ENCODE assay signal across 1 cellular context in the genomic region with DNA sequence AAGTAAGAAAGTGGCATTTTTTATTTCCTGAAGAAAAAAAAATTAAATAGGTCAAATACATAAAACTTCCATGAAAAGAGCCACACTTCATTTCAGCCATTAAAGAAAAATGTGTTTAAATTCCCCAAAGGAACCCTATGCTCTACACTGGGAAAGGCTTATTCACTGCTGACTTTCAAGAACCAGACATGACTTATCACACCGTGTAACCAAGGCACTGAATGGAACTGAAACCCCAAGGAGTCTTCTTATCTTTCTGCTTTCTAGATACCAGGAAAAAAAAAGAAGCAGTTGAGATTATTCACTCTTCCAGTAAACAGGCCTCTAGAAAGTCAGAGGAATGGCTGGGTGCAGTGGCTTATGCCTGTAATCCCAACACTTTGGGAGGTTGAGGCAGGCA.
TF ChIP-seq lines count a peak whose summit lies in the region.

No MANE protein-coding gene starts in this region.

TF ChIP-seq in GM23338, 12 proteins besides CTCF, POLR2A, EP300 and RAD21:
- TF ChIP-seq, protein P1, sequence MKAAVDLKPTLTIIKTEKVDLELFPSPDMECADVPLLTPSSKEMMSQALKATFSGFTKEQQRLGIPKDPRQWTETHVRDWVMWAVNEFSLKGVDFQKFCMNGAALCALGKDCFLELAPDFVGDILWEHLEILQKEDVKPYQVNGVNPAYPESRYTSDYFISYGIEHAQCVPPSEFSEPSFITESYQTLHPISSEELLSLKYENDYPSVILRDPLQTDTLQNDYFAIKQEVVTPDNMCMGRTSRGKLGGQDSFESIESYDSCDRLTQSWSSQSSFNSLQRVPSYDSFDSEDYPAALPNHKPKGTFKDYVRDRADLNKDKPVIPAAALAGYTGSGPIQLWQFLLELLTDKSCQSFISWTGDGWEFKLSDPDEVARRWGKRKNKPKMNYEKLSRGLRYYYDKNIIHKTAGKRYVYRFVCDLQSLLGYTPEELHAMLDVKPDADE (IDR thresholded peaks at IDR 0.05), result no peak
- TF ChIP-seq EZH2phosphoT487 (IDR thresholded peaks at IDR 0.05; ENCODE audit: unreplicated experiment), result no peak
- TF ChIP-seq STAT1 (IDR thresholded peaks at IDR 0.05; ENCODE audit: unreplicated experiment), result no peak
- TF ChIP-seq, protein P2, sequence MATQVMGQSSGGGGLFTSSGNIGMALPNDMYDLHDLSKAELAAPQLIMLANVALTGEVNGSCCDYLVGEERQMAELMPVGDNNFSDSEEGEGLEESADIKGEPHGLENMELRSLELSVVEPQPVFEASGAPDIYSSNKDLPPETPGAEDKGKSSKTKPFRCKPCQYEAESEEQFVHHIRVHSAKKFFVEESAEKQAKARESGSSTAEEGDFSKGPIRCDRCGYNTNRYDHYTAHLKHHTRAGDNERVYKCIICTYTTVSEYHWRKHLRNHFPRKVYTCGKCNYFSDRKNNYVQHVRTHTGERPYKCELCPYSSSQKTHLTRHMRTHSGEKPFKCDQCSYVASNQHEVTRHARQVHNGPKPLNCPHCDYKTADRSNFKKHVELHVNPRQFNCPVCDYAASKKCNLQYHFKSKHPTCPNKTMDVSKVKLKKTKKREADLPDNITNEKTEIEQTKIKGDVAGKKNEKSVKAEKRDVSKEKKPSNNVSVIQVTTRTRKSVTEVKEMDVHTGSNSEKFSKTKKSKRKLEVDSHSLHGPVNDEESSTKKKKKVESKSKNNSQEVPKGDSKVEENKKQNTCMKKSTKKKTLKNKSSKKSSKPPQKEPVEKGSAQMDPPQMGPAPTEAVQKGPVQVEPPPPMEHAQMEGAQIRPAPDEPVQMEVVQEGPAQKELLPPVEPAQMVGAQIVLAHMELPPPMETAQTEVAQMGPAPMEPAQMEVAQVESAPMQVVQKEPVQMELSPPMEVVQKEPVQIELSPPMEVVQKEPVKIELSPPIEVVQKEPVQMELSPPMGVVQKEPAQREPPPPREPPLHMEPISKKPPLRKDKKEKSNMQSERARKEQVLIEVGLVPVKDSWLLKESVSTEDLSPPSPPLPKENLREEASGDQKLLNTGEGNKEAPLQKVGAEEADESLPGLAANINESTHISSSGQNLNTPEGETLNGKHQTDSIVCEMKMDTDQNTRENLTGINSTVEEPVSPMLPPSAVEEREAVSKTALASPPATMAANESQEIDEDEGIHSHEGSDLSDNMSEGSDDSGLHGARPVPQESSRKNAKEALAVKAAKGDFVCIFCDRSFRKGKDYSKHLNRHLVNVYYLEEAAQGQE (IDR thresholded peaks at IDR 0.05; ENCODE audit: unreplicated experiment), result no peak
- no peak for TF ChIP-seq NANOG (IDR thresholded peaks at IDR 0.05; ENCODE audit: borderline replicate concordance)
- no peak for TF ChIP-seq JUNB (IDR thresholded peaks at IDR 0.05; ENCODE audit: unreplicated experiment)
- TF ChIP-seq, protein P3, sequence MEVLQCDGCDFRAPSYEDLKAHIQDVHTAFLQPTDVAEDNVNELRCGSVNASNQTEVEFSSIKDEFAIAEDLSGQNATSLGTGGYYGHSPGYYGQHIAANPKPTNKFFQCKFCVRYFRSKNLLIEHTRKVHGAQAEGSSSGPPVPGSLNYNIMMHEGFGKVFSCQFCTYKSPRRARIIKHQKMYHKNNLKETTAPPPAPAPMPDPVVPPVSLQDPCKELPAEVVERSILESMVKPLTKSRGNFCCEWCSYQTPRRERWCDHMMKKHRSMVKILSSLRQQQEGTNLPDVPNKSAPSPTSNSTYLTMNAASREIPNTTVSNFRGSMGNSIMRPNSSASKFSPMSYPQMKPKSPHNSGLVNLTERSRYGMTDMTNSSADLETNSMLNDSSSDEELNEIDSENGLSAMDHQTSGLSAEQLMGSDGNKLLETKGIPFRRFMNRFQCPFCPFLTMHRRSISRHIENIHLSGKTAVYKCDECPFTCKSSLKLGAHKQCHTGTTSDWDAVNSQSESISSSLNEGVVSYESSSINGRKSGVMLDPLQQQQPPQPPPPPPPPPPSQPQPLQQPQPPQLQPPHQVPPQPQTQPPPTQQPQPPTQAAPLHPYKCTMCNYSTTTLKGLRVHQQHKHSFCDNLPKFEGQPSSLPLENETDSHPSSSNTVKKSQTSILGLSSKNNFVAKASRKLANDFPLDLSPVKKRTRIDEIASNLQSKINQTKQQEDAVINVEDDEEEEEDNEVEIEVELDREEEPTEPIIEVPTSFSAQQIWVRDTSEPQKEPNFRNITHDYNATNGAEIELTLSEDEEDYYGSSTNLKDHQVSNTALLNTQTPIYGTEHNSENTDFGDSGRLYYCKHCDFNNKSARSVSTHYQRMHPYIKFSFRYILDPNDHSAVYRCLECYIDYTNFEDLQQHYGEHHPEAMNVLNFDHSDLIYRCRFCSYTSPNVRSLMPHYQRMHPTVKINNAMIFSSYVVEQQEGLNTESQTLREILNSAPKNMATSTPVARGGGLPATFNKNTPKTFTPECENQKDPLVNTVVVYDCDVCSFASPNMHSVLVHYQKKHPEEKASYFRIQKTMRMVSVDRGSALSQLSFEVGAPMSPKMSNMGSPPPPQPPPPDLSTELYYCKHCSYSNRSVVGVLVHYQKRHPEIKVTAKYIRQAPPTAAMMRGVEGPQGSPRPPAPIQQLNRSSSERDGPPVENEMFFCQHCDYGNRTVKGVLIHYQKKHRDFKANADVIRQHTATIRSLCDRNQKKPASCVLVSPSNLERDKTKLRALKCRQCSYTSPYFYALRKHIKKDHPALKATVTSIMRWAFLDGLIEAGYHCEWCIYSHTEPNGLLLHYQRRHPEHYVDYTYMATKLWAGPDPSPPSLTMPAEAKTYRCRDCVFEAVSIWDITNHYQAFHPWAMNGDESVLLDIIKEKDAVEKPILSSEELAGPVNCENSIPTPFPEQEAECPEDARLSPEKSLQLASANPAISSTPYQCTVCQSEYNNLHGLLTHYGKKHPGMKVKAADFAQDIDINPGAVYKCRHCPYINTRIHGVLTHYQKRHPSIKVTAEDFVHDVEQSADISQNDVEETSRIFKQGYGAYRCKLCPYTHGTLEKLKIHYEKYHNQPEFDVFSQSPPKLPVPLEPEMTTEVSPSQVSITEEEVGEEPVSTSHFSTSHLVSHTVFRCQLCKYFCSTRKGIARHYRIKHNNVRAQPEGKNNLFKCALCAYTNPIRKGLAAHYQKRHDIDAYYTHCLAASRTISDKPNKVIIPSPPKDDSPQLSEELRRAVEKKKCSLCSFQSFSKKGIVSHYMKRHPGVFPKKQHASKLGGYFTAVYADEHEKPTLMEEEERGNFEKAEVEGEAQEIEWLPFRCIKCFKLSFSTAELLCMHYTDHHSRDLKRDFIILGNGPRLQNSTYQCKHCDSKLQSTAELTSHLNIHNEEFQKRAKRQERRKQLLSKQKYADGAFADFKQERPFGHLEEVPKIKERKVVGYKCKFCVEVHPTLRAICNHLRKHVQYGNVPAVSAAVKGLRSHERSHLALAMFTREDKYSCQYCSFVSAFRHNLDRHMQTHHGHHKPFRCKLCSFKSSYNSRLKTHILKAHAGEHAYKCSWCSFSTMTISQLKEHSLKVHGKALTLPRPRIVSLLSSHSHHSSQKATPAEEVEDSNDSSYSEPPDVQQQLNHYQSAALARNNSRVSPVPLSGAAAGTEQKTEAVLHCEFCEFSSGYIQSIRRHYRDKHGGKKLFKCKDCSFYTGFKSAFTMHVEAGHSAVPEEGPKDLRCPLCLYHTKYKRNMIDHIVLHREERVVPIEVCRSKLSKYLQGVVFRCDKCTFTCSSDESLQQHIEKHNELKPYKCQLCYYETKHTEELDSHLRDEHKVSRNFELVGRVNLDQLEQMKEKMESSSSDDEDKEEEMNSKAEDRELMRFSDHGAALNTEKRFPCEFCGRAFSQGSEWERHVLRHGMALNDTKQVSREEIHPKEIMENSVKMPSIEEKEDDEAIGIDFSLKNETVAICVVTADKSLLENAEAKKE (CRISPR knock-in tag; IDR thresholded peaks at IDR 0.05), result no peak
- no peak for TF ChIP-seq POLR2AphosphoS5 (IDR thresholded peaks at IDR 0.05; ENCODE audit: low read depth)
- TF ChIP-seq EZH2 (IDR thresholded peaks at IDR 0.05; ENCODE audit: low read depth, unreplicated experiment), result no peak
- TF ChIP-seq ZNF331 (CRISPR knock-in tag; IDR thresholded peaks at IDR 0.05; ENCODE audit: low read depth), result no peak
- TF ChIP-seq ZNF114 (CRISPR knock-in tag; IDR thresholded peaks at IDR 0.05), result no peak
- no peak for TF ChIP-seq CREB1 (CRISPR knock-in tag; IDR thresholded peaks at IDR 0.05; ENCODE audit: low read depth)
